ENCODE assay signal across 18 cellular contexts in the genomic region with DNA sequence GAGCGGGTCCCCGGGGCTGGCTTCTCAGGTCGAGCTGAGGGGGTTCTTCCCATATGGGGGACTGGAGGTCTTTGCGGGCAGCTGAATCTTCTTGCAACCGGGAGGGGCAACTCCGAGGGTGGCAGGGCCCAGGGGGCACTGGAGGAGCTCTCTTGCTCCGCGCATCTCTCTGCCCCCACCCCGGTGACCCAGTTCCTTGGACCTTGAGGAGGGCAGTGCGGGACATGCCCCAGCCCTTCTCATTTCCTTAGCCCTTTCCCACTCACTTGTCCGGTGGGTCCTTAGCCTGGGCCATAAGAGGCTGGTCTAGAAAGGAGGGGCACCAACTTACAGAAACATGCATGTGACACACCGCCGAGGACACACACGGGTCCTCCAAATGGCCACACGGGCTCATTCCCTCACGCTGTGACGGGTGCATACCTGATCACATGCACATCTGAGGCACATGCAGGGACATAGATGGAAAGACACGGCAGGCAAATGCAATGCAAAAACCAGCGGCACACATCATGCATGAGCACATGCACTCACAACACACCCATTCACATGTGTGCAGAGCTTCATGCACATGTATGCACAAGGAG. TPM values are rescaled to one million over a fixed set of nuclear protein-coding genes. Genes with fewer than 3 reads are reported as not detected.
DNase-seq lines count a peak whose midpoint lies in the region; TF ChIP-seq lines count a peak whose summit lies in the region.
"Had no signal": no experiment of that assay in that cellular context is flagged by ENCODE, and none has a peak within 500 bp of the region (broad histone marks: within the 10 kb centered on the region; RNA-seq: fewer than 3 reads in every experiment).

No MANE protein-coding gene starts in this region.

- peaks cover 50% of the 10 kb centered on the region for H3K27me3 ChIP-seq in hepatocyte

- peak; percentile 31 for TF ChIP-seq CTCF in VCaP (conservative IDR thresholded peaks at IDR 0.05)
- no peak for TF ChIP-seq CTCF in hepatocyte (IDR thresholded peaks at IDR 0.05; ENCODE audit: poor library complexity)

- no peaks in the 10 kb centered on the region for H3K4me1 ChIP-seq in hepatocyte (ENCODE audit: insufficient read depth)
- H3K4me1 ChIP-seq: HAP-1, right lobe of liver had no signal

- H3K9me2 ChIP-seq in hepatocyte (replicated peaks; ENCODE audit: insufficient read depth) = no peaks in the 10 kb centered on the region

- DNase-seq in DMS79 (lab: John Stamatoyannopoulos, UW) (peak; percentile 8), DMS79 treated with DMSO at 0.1 percent for 48 hours (lab: John Stamatoyannopoulos, UW) (no peak), G401 (ENCODE audit: low spot score) (peak; percentile 62), hepatocyte (ENCODE audit: low spot score) (no peak), NAMALWA (ENCODE audit: low spot score) (no peak), NCI-H1092 (lab: John Stamatoyannopoulos, UW) (no peak)
- no peak for DNase-seq in activated CD4-positive, alpha-beta T cell treated with anti-CD3 and anti-CD28 coated beads, Interleukin-2, amount 50 U/mL, for 4 hours
- DNase-seq: KG1, NCI-H345 had no signal

- H2AFZ ChIP-seq in hepatocyte = no peak overlapping the region

- H3K9me3 ChIP-seq in hepatocyte (ENCODE audit: low read depth) = no peaks in the 10 kb centered on the region
- H3K9me3 ChIP-seq: BLaER1, HAP-1, heart left ventricle, right lobe of liver, upper lobe of left lung had no signal

- peak overlapping the region; percentile 87 for H3K4me2 ChIP-seq in hepatocyte
- H3K4me2 ChIP-seq: BLaER1 had no signal

- H3K27ac ChIP-seq in VCaP = peak overlapping the region; percentile 7; the same call in 1 of the 2 replicates
- H3K27ac ChIP-seq in hepatocyte = no peak overlapping the region
- H3K27ac ChIP-seq: BLaER1, heart left ventricle, right lobe of liver, upper lobe of left lung had no signal

- H3K36me3 ChIP-seq in hepatocyte (replicated peaks; ENCODE audit: insufficient read depth, low read depth) = no peaks in the 10 kb centered on the region
- H3K36me3 ChIP-seq: BLaER1, HAP-1, heart left ventricle, right lobe of liver, upper lobe of left lung had no signal

- in situ Hi-C loops in G401 (cut with HindIII; ENCODE audit: low sequenced_read_pairs) = no loop called here

- H3K4me3 ChIP-seq in hepatocyte = no peak overlapping the region
- H3K4me3 ChIP-seq: BLaER1, right lobe of liver had no signal

- WGBS in hepatocyte (ENCODE audit: low lambda C conversion rate, missing lambda C conversion rate) = 62% methylated on average over 18 of the region's 19 CpGs

- H4K20me1 ChIP-seq in hepatocyte (ENCODE audit: insufficient read depth, poor library complexity, severe bottlenecking) = no peaks in the 10 kb centered on the region
- H4K20me1 ChIP-seq: BLaER1 had no signal

- no peaks in the 10 kb centered on the region for H3K79me2 ChIP-seq in hepatocyte

RNA-seq across cellular contexts. Expression of a gene that starts 0.6 kb away (rescaled TPM):
- total RNA-seq in G401 (2014; rRNA removed; shearing (Covaris generic)) = not detected in 2 replicates
- total RNA-seq in hepatocyte = not detected in 2 replicates
- polyA plus RNA-seq in hepatocyte = 0.85 and 1.0 TPM in 2 replicates
- total RNA-seq: A172, endothelial cell of umbilical vein, right lobe of liver, upper lobe of left lung had no signal
- polyA plus RNA-seq: endothelial cell of umbilical vein, heart left ventricle had no signal

RNA-seq across cellular contexts. Expression of a gene that starts 14.3 kb away (rescaled TPM):
- total RNA-seq in G401 (2014; rRNA removed; shearing (Covaris generic)) = 26.6 and 36.1 TPM in 2 replicates
- 24.8 and 33.5 TPM in 2 replicates for total RNA-seq in hepatocyte
- 52.6 and 64.7 TPM in 2 replicates for polyA plus RNA-seq in hepatocyte
- total RNA-seq: natural killer cell had no signal

RNA-seq across cellular contexts. Expression of a gene that starts 16.2 kb away (rescaled TPM):
- total RNA-seq in G401 (2014; rRNA removed; shearing (Covaris generic)) = 39.4 and 56.4 TPM in 2 replicates
- total RNA-seq in hepatocyte = 5.8 and 9.0 TPM in 2 replicates
- polyA plus RNA-seq in hepatocyte = 5.2 and 11.2 TPM in 2 replicates
- total RNA-seq: A172 had no signal

Comparison
In these comparisons a context has a peak if more than half of its experiments do, and no peak if none do; other contexts are left out.
1. DNase-seq: peak in DMS79 (single experiment) and G401 (single experiment); none in DMS79 treated with DMSO at 0.1 percent for 48 hours (single experiment), hepatocyte (single experiment), NAMALWA (single experiment), activated CD4-positive, alpha-beta T cell treated with anti-CD3 and anti-CD28 coated beads, Interleukin-2, amount 50 U/mL, for 4 hours (0 of 2) and NCI-H1092 (single experiment).